In the genomic region with DNA sequence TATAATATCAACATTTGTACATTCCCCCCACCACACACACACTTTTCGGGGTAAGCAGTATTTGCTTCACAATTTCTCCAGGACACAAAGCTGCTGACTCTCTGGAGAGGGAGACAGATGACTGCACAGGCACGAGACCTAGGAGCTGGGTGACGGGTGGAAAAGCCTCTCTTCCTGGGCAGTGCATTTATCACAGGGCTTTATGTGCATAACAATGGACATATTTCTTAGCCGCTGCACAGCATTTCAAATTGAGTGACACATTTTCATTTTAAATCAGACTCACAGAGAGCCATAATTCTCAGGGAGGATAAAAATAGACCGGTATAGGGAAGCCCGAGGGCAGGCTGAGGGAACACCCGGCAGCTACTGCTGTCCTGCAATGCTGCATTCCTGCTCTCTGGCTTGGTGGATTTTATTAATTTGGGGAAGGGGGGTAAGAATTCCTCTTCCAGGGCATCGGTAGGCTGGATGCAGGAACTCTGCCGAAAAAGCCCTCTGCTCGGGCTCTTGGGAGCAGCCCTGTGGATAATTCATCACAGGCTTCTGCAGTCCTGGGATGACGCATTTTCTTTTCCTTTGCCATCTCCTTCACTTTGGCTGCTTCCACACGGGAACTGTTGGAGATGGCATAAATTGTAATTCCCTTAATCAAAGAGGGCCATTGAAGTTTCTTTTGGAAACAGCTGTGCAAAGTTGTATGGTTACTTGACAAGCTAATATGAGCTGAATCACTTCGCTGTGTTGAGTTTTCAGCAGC, we compare ENCODE assay signal across 1 cellular context.
TF ChIP-seq lines count a peak whose summit lies in the region.

No MANE protein-coding gene starts in this region.

TF ChIP-seq in SK-N-SH treated with all-trans-retinoic acid at 6 μM for 48 hours, 23 proteins besides CTCF, POLR2A, EP300 and RAD21 (continued from another document):
- TF ChIP-seq, protein P1, sequence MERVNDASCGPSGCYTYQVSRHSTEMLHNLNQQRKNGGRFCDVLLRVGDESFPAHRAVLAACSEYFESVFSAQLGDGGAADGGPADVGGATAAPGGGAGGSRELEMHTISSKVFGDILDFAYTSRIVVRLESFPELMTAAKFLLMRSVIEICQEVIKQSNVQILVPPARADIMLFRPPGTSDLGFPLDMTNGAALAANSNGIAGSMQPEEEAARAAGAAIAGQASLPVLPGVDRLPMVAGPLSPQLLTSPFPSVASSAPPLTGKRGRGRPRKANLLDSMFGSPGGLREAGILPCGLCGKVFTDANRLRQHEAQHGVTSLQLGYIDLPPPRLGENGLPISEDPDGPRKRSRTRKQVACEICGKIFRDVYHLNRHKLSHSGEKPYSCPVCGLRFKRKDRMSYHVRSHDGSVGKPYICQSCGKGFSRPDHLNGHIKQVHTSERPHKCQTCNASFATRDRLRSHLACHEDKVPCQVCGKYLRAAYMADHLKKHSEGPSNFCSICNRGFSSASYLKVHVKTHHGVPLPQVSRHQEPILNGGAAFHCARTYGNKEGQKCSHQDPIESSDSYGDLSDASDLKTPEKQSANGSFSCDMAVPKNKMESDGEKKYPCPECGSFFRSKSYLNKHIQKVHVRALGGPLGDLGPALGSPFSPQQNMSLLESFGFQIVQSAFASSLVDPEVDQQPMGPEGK (CRISPR knock-in tag; IDR thresholded peaks at IDR 0.05; ENCODE audit: borderline replicate concordance): no peak
